In genomic region chr1:10733967-10734366, GRCh38 we compare ENCODE assay signal across 12 cellular contexts.
DNase-seq lines count a peak whose midpoint lies in the region; ATAC-seq and TF ChIP-seq lines count a peak whose summit lies in the region.
"Had no signal": no experiment of that assay in that cellular context is flagged by ENCODE, and none has a peak within 500 bp of the region (broad histone marks: within the 10 kb centered on the region; RNA-seq: fewer than 3 reads in every experiment).

No MANE protein-coding gene starts in this region.

- ATAC-seq in HG03097 (IDR thresholded peaks at IDR 0.05; ENCODE audit: low FRiP score, unreplicated experiment) (no peak), GM18870 (IDR thresholded peaks at IDR 0.05; ENCODE audit: unreplicated experiment) (no peak)
- ATAC-seq: T-cell had no signal

- POLR2A ChIA-PET in HEK293 (lab: Yijun Ruan, JAX): no interaction called here

- DNase-seq in NCI-H2107 treated with DMSO at 0.1 percent for 48 hours (lab: John Stamatoyannopoulos, UW; ENCODE audit: unreplicated experiment): peak; percentile 35
- no peak for DNase-seq in NCI-H2107 (lab: John Stamatoyannopoulos, UW)
- peak; percentile 61 for DNase-seq in activated naive CD4-positive, alpha-beta T cell treated with anti-CD3 and anti-CD28 coated beads, Interleukin-2, amount 50 U/mL, for 16 hours
- peak; percentile 41 to 45 for DNase-seq in stimulated activated CD4-positive, alpha-beta T cell treated with anti-CD3 and anti-CD28 coated beads, Interleukin-4, amount 100 ng/mL, for 48 hours (ENCODE audit: low read depth in 2 of 2)
- DNase-seq in effector CD8-positive, alpha-beta T cell (lab: John Stamatoyannopoulos, UW): no peak
- DNase-seq: left cardiac atrium, NCI-H226, T-cell had no signal

- no peaks in the 10 kb centered on the region for H3K4me1 ChIP-seq in HEK293 (ENCODE audit: control insufficient read depth, insufficient read depth, low read length)
- H3K4me1 ChIP-seq: tibial nerve had no signal

- no peaks in the 10 kb centered on the region for H3K9me3 ChIP-seq in HEK293 (ENCODE audit: control insufficient read depth, insufficient read depth, low read depth, low read length)
- H3K9me3 ChIP-seq: tibial nerve had no signal

- H3K36me3 ChIP-seq in HEK293 (ENCODE audit: control insufficient read depth in 2 of 2, insufficient read depth in 1 of 2, low read length in 2 of 2): no peaks in the 10 kb centered on the region
- H3K36me3 ChIP-seq: tibial nerve had no signal

- H3K4me3 ChIP-seq in HEK293 (ENCODE audit: low read depth, low read length): no peak overlapping the region
- H3K4me3 ChIP-seq: tibial nerve had no signal

- no peak for TF ChIP-seq CTCF in HEK293 (tag by site-specific recombination; IDR thresholded peaks at IDR 0.05)

- H3K27ac ChIP-seq in HEK293 (ENCODE audit: extremely low read depth, low read depth, low read length): no peak overlapping the region
- H3K27ac ChIP-seq: tibial nerve had no signal

- CTCF ChIA-PET in HEK293 (lab: Yijun Ruan, JAX): interaction anchor here (0.6 to 1.8 kb wide), 3 partner anchors 42 to 203 kb away, joined by 3 to 4 read pairs (median 3); no protein-coding TSS in a partner anchor

TF ChIP-seq in HEK293, 187 proteins besides CTCF, POLR2A, EP300 and RAD21:
- TF ChIP-seq PRDM1 (tag by site-specific recombination; IDR thresholded peaks at IDR 0.05) (no peak), ZFHX2 (tag by site-specific recombination; conservative IDR thresholded peaks at IDR 0.05) (peak; percentile 61; the same call in 1 of the 2 replicates), ZNF776 (tag by site-specific recombination; IDR thresholded peaks at IDR 0.05; ENCODE audit: borderline replicate concordance) (no peak), ZBTB44 (tag by site-specific recombination; IDR thresholded peaks at IDR 0.05) (no peak), EGR2 (tag by site-specific recombination; IDR thresholded peaks at IDR 0.05; ENCODE audit: low read depth) (peak; percentile 53), ZNF560 (tag by site-specific recombination; IDR thresholded peaks at IDR 0.05; ENCODE audit: borderline replicate concordance) (no peak), ZNF624 (tag by site-specific recombination; IDR thresholded peaks at IDR 0.05) (no peak), ZNF639 (tag by site-specific recombination; IDR thresholded peaks at IDR 0.05) (no peak)

Comparison
In these comparisons a context has a peak if more than half of its experiments do, and no peak if none do; other contexts are left out.
1. DNase-seq: peak in NCI-H2107 treated with DMSO at 0.1 percent for 48 hours (single experiment), activated naive CD4-positive, alpha-beta T cell treated with anti-CD3 and anti-CD28 coated beads, Interleukin-2, amount 50 U/mL, for 16 hours (single experiment) and stimulated activated CD4-positive, alpha-beta T cell treated with anti-CD3 and anti-CD28 coated beads, Interleukin-4, amount 100 ng/mL, for 48 hours (2 of 2); none in NCI-H2107 (single experiment) and effector CD8-positive, alpha-beta T cell (single experiment).